Comparison of ENCODE assay signal across 18 cellular contexts in genomic region chr2:207139551-207139950, GRCh38. TPM values are rescaled to one million over a fixed set of nuclear protein-coding genes. Genes with fewer than 3 reads are reported as not detected.
DNase-seq lines count a peak whose midpoint lies in the region; ATAC-seq and TF ChIP-seq lines count a peak whose summit lies in the region.
"Had no signal": no experiment of that assay in that cellular context is flagged by ENCODE, and none has a peak within 500 bp of the region (broad histone marks: within the 10 kb centered on the region; RNA-seq: fewer than 3 reads in every experiment).

No MANE protein-coding gene starts in this region.

- TF ChIP-seq POLR2A in tibial nerve (IDR thresholded peaks at IDR 0.05): no peak

- intact Hi-C loops in lower lobe of right lung (cut with DNase I): no loop called here

- TF ChIP-seq EP300 in tibial nerve (IDR thresholded peaks at IDR 0.05): peak in 1 of 2 donors; percentile 32

- H3K9me3 ChIP-seq in lower lobe of right lung (no peaks in the 10 kb centered on the region), tibial nerve (no peaks in the 10 kb centered on the region)

- H3K18ac ChIP-seq in mesendoderm (ENCODE audit: low read length): no peak overlapping the region

- H3K36me3 Mint-ChIP-seq in activated naive CD4-positive, alpha-beta T cell treated with anti-CD3 and anti-CD28 coated beads, Interleukin-2, amount 50 U/mL, for 24 hours: peaks cover 14% of the 10 kb centered on the region
- H3K36me3 Mint-ChIP-seq in activated naive CD4-positive, alpha-beta T cell treated with anti-CD3 and anti-CD28 coated beads, Interleukin-2, amount 10 ng/mL, durations not matched to agents 7 days and 5 days: peaks cover 72% of the 10 kb centered on the region

- no peak overlapping the region for H3K4me2 ChIP-seq in mesendoderm (ENCODE audit: low read length)

- H3K79me1 ChIP-seq in mesendoderm (ENCODE audit: low read length): peaks cover 21% of the 10 kb centered on the region

- H3K79me2 ChIP-seq in mesendoderm (ENCODE audit: control insufficient read depth, insufficient read depth, low read length): peaks cover 80% of the 10 kb centered on the region

- peak overlapping the region; percentile 57 for H3K27ac Mint-ChIP-seq in activated naive CD4-positive, alpha-beta T cell treated with anti-CD3 and anti-CD28 coated beads, Interleukin-2, amount 50 U/mL, for 24 hours
- no peak overlapping the region for H3K27ac Mint-ChIP-seq in activated naive CD4-positive, alpha-beta T cell treated with anti-CD3 and anti-CD28 coated beads, Interleukin-2, amount 10 ng/mL, durations not matched to agents 7 days and 5 days
- H3K27ac Mint-ChIP-seq: natural killer cell treated with Interleukin-12 subunit alpha and Interleukin-12 subunit beta and Interleukin-15 and Interleukin-18, amount 100 ng/mL, for 72 hours had no signal

- H4K5ac ChIP-seq in mesendoderm (ENCODE audit: low read length): no peak overlapping the region

- H3K4me1 ChIP-seq in lower lobe of right lung (peaks cover 98% of the 10 kb centered on the region), tibial nerve (peaks cover 3 to 100% (median 72%) of the 10 kb centered on the region in 4 donors), mesendoderm (ENCODE audit: control insufficient read depth, low read depth, low read length) (peaks cover 42% of the 10 kb centered on the region)

- H3K4ac ChIP-seq in mesendoderm (ENCODE audit: low read depth, low read length): no peak overlapping the region

- H3K9me3 Mint-ChIP-seq in activated naive CD4-positive, alpha-beta T cell treated with anti-CD3 and anti-CD28 coated beads, Interleukin-2, amount 50 U/mL, for 24 hours: no peaks in the 10 kb centered on the region
- H3K9me3 Mint-ChIP-seq in activated naive CD4-positive, alpha-beta T cell treated with anti-CD3 and anti-CD28 coated beads, Interleukin-2, amount 10 ng/mL, durations not matched to agents 7 days and 5 days: no peaks in the 10 kb centered on the region
- H3K9me3 Mint-ChIP-seq: natural killer cell treated with Interleukin-12 subunit alpha and Interleukin-12 subunit beta and Interleukin-15 and Interleukin-18, amount 100 ng/mL, for 72 hours had no signal

- H4K8ac ChIP-seq in mesendoderm (ENCODE audit: low read depth, low read length): no peak overlapping the region

- no peak overlapping the region for H3K56ac ChIP-seq in mesendoderm (ENCODE audit: low read length)

- 83 to 88% methylated on average over 4 of the region's 4 CpGs for WGBS in tibial nerve, 2 donors
- no CpG with 5 or more reads among the region's 4 CpGs for WGBS in mesendoderm (ENCODE audit: extremely low coverage, insufficient coverage, low lambda C conversion rate)

- H3K27ac ChIP-seq in lower lobe of right lung (peak overlapping the region; percentile 85), tibial nerve (peak overlapping the region in 3 of 4 donors; percentile 32 to 92 (median 92)), mesendoderm (ENCODE audit: low read depth, low read length) (no peak overlapping the region)

- H3K27me3 ChIP-seq in lower lobe of right lung (ENCODE audit: low read depth) (no peaks in the 10 kb centered on the region), tibial nerve (no peaks in the 10 kb centered on the region), mesendoderm (ENCODE audit: insufficient read depth, low read length, poor library complexity) (no peaks in the 10 kb centered on the region)

- no peak overlapping the region for H3K23ac ChIP-seq in mesendoderm (ENCODE audit: low read length)

- H2AK5ac ChIP-seq in mesendoderm (ENCODE audit: low read length): no peak overlapping the region

- no peaks in the 10 kb centered on the region for H3K27me3 Mint-ChIP-seq in activated naive CD4-positive, alpha-beta T cell treated with anti-CD3 and anti-CD28 coated beads, Interleukin-2, amount 50 U/mL, for 24 hours
- H3K27me3 Mint-ChIP-seq in activated naive CD4-positive, alpha-beta T cell treated with anti-CD3 and anti-CD28 coated beads, Interleukin-2, amount 10 ng/mL, durations not matched to agents 7 days and 5 days: no peaks in the 10 kb centered on the region

- H3K36me3 ChIP-seq in lower lobe of right lung (no peaks in the 10 kb centered on the region), tibial nerve (no peaks in the 10 kb centered on the region), mesendoderm (ENCODE audit: control insufficient read depth, insufficient read depth, low read length) (no peaks in the 10 kb centered on the region)

- no peak for TF ChIP-seq CTCF in lower lobe of right lung (IDR thresholded peaks at IDR 0.05)
- TF ChIP-seq CTCF in tibial nerve (IDR thresholded peaks at IDR 0.05): no peak

- peaks cover 96% of the 10 kb centered on the region for H3K4me1 Mint-ChIP-seq in activated naive CD4-positive, alpha-beta T cell treated with anti-CD3 and anti-CD28 coated beads, Interleukin-2, amount 50 U/mL, for 24 hours
- peaks cover 82% of the 10 kb centered on the region for H3K4me1 Mint-ChIP-seq in activated naive CD4-positive, alpha-beta T cell treated with anti-CD3 and anti-CD28 coated beads, Interleukin-2, amount 10 ng/mL, durations not matched to agents 7 days and 5 days

- no peak overlapping the region for H2BK15ac ChIP-seq in mesendoderm (replicated peaks; ENCODE audit: low read depth)

- ATAC-seq in lower lobe of right lung: no peak
- ATAC-seq: natural killer cell treated with Interleukin-12 subunit alpha and Interleukin-12 subunit beta and Interleukin-15 and Interleukin-18, amount 100 ng/mL, for 72 hours; stimulated activated naive CD8-positive, alpha-beta T cell treated with anti-CD3 and anti-CD28 coated beads, Interleukin-15, Interleukin-2, amounts not matched to agents 100 U/mL and 50 U/mL, for 24 hours had no signal

- CTCF ChIA-PET in activated naive CD4-positive, alpha-beta T cell treated with anti-CD3 and anti-CD28 coated beads, Interleukin-2, amount 10 ng/mL, durations not matched to agents 7 days and 5 days (lab: Charles Lee): interaction anchor here (0.7 kb wide), 1 partner anchor 23 kb away, joined by 3 read pairs; no protein-coding TSS in a partner anchor

- H2BK5ac ChIP-seq in mesendoderm (ENCODE audit: low read length): no peak overlapping the region

- no peak for DNase-seq in activated naive CD4-positive, alpha-beta T cell treated with anti-CD3 and anti-CD28 coated beads, Interleukin-2, amount 10 ng/mL, durations not matched to agents 7 days and 5 days
- DNase-seq in SKM-1 treated with dmso at 0.1 percent for 144 hours (lab: John Stamatoyannopoulos, UW; ENCODE audit: unreplicated experiment) (peak; percentile 58), lower lobe of right lung (no peak), tibial nerve (ENCODE audit: low spot score in 2 of 2) (no peak), cerebellar cortex (ENCODE audit: low spot score) (no peak), mesendoderm (no peak)
- no peak for DNase-seq in activated CD4-positive, CD25-positive, alpha-beta regulatory T cell treated with anti-CD3 and anti-CD28 coated beads, Interleukin-2, amount 50 U/mL, for 72 hours
- DNase-seq: activated CD4-positive, alpha-beta T cell treated with anti-CD3 and anti-CD28 coated beads, Interleukin-2, amount 50 U/mL, for 1 hour; activated CD8-positive, alpha-beta memory T cell treated with anti-CD3 and anti-CD28 coated beads, Interleukin-2, amount 50 U/mL, for 48 hours; EL; hypothalamus; KG1; NCI-H1092; NCI-H2029 treated with DMSO at 0.1 percent for 48 hours; NCI-H446; stimulated activated naive CD8-positive, alpha-beta T cell treated with anti-CD3 and anti-CD28 coated beads, Interleukin-15, Interleukin-2, amounts not matched to agents 100 U/mL and 50 U/mL, for 24 hours had no signal

- H3K4me3 Mint-ChIP-seq in activated naive CD4-positive, alpha-beta T cell treated with anti-CD3 and anti-CD28 coated beads, Interleukin-2, amount 50 U/mL, for 24 hours: no peak overlapping the region
- H3K4me3 Mint-ChIP-seq in activated naive CD4-positive, alpha-beta T cell treated with anti-CD3 and anti-CD28 coated beads, Interleukin-2, amount 10 ng/mL, durations not matched to agents 7 days and 5 days: no peak overlapping the region
- H3K4me3 Mint-ChIP-seq: natural killer cell treated with Interleukin-12 subunit alpha and Interleukin-12 subunit beta and Interleukin-15 and Interleukin-18, amount 100 ng/mL, for 72 hours had no signal

- H3K9ac ChIP-seq in mesendoderm (ENCODE audit: low read length): no peak overlapping the region

- no peak overlapping the region for H2BK120ac ChIP-seq in mesendoderm (ENCODE audit: low read depth, low read length)

- H3K4me3 ChIP-seq in lower lobe of right lung (no peak overlapping the region), tibial nerve (no peak overlapping the region), mesendoderm (ENCODE audit: low read length) (no peak overlapping the region)

RNA-seq across cellular contexts. Expression of gene KLF7, which starts 26.2 kb away (rescaled TPM):
- 66.5 TPM for total RNA-seq in lower lobe of right lung
- 10 to 100 TPM; 25.8 to 55.3 (median 37.1) TPM for total RNA-seq in tibial nerve
- polyA plus RNA-seq in mesendoderm (2013, experiment 1 of 2): 44.5 TPM
- 41.8 TPM for polyA plus RNA-seq in mesendoderm (2013, experiment 2 of 2)
